8 cellular contexts compared by ENCODE assay signal in genomic region chr13:30617315-30618185, GRCh38. TPM values are rescaled to one million over a fixed set of nuclear protein-coding genes. Genes with fewer than 3 reads are reported as not detected.
DNase-seq lines count a peak whose midpoint lies in the region; ATAC-seq, FAIRE-seq and TF ChIP-seq lines count a peak whose summit lies in the region.

Gene USPL1, plus strand, starts transcription at chr13:30617920. Its CDS starts 3,221 bp downstream, at chr13:30621141.

- peak; percentile 80 for FAIRE-seq in HepG2 (lab: Jason Lieb, UNC)

- H2AFZ ChIP-seq in HepG2 (ENCODE audit: low read length), result peak within 1 kb of the TSS; percentile 28

- H3K9ac ChIP-seq in HepG2 (ENCODE audit: insufficient read depth, low read depth, low read length), result peak within 1 kb of the TSS; percentile 93

- H3K9me3 ChIP-seq in HepG2 (ENCODE audit: low read length), result no peaks in the 10 kb centered on the region

- in situ Hi-C loops in HepG2 (cut with HindIII; ENCODE audit: extremely low pct_ligation_motif_present, low pct_unique_long_range_greater_than_20kb), result loop anchor here (10.0 kb wide), 1 partner anchor 427 kb away; no protein-coding TSS in a partner anchor

- peaks cover 72% of the 10 kb centered on the region for H3K79me2 ChIP-seq in HepG2 (ENCODE audit: insufficient read depth, low read length)

- H3K36me3 ChIP-seq in HepG2 (replicated peaks in 1 of 2; ENCODE audit: control insufficient read depth in 1 of 2, insufficient read depth in 2 of 2, low read length in 2 of 2), result peaks cover 0 to 7% of the 10 kb centered on the region in 2 experiments; a peak in 2 of 5 replicates

- peak in 1 of 2 experiments; percentile 90 for TF ChIP-seq POLR2A in HepG2 (IDR thresholded peaks at IDR 0.05; ENCODE audit: insufficient read depth in 1 of 2, low read depth in 2 of 2, low read length in 2 of 2)

- peak; percentile 90 for ATAC-seq in GM19328 (IDR thresholded peaks at IDR 0.05; ENCODE audit: unreplicated experiment)
- peak; percentile 83 for ATAC-seq in HG03520 (IDR thresholded peaks at IDR 0.05; ENCODE audit: unreplicated experiment)
- peak; percentile 93 for ATAC-seq in HepG2

- TF ChIP-seq CTCF in HepG2 (CRISPR knock-in tag; IDR thresholded peaks at IDR 0.05), result peak; percentile 58

- H3K4me3 ChIP-seq in HepG2 (replicated peaks in 1 of 3; ENCODE audit: insufficient read depth in 1 of 3, low read depth in 2 of 3, low read length in 3 of 3), result peak within 1 kb of the TSS; percentile 72 to 89 (median 81)

- peak within 1 kb of the TSS; percentile 88 for H3K4me2 ChIP-seq in HepG2 (ENCODE audit: low read depth, low read length)

- BruUV-seq in HepG2 (replicated peaks; lab: Mats Ljungman, UMichigan), result TSS peak; percentile 40

- no peaks in the 10 kb centered on the region for H4K20me1 ChIP-seq in HepG2 (ENCODE audit: insufficient read depth, low read length)

- peak; percentile 22 to 91; a peak in 3 of 4 replicates for TF ChIP-seq EP300 in HepG2 (IDR thresholded peaks at IDR 0.05; ENCODE audit: low read depth in 2 of 2, low read length in 2 of 2)
- TF ChIP-seq EP300 in HepG2 (CRISPR knock-in tag; IDR thresholded peaks at IDR 0.05; ENCODE audit: borderline replicate concordance), result peak; percentile 73

- WGBS in HepG2 (ENCODE audit: low lambda C conversion rate), result under 1% methylated on average over 43 of the region's 78 CpGs

- intact Hi-C loops in HepG2 (cut with micrococcal nuclease; ENCODE audit: unreplicated experiment), result loop anchor here (1.0 to 5.0 kb wide), 6 partner anchors 56 to 1020 kb away; partner anchors contain the start of gene SLC7A1

- peaks cover 34% of the 10 kb centered on the region for H3K4me1 ChIP-seq in HepG2 (ENCODE audit: insufficient read depth, low read length)

- peak within 1 kb of the TSS; percentile 99 for H3K27ac ChIP-seq in HepG2 (ENCODE audit: extremely low read length, insufficient read depth, low read length)

- POLR2A ChIA-PET in HepG2 (lab: Yijun Ruan, JAX), result interaction anchor here (0.7 to 2.7 kb wide), 20 partner anchors 9 to 767 kb away, joined by 3 to 11 read pairs (median 4); partner anchors contain the start of genes HMGB1, KATNAL1 and UBL3

- no peaks in the 10 kb centered on the region; a peak in 1 of 5 replicates for H3K27me3 ChIP-seq in HepG2 (ENCODE audit: control insufficient read depth in 1 of 2, insufficient read depth in 2 of 2, low read length in 2 of 2)

- peak; percentile 61 for TF ChIP-seq RAD21 in HepG2 (CRISPR knock-in tag; IDR thresholded peaks at IDR 0.05)

- DNase-seq in C1 segment of cervical spinal cord (lab: John Stamatoyannopoulos, UW), result peak; percentile 95 to 100 (median 98)
- peak; percentile 97 for DNase-seq in NCI-H69 (lab: John Stamatoyannopoulos, UW)
- DNase-seq in activated CD4-positive, alpha-beta T cell treated with anti-CD3 and anti-CD28 coated beads, Interleukin-2, amount 50 U/mL, for 1 hour, result peak; percentile 97
- DNase-seq in dermis microvascular lymphatic vessel endothelial cell (ENCODE audit: low read depth in 2 of 2), result peak; percentile 98 to 100
- peak; percentile 94 for DNase-seq in HepG2 (ENCODE audit: low spot score)
- peak; percentile 99 for DNase-seq in stimulated activated CD4-positive, alpha-beta T cell treated with anti-CD3 and anti-CD28 coated beads, Interleukin-4, amount 100 ng/mL, for 1 hour

- CTCF ChIA-PET in HepG2 (lab: Yijun Ruan, JAX; ENCODE audit: low intra/inter-chr PET ratio, low total read pairs), result no interaction called here

TF ChIP-seq in HepG2, 621 proteins besides CTCF, POLR2A, EP300 and RAD21 (continues in another document):
- TF ChIP-seq HMGA1 (CRISPR knock-in tag; conservative IDR thresholded peaks at IDR 0.05), result no peak
- TF ChIP-seq ZNF362 (CRISPR knock-in tag; IDR thresholded peaks at IDR 0.05; ENCODE audit: borderline replicate concordance), result peak; percentile 79
- TF ChIP-seq NFE2L1 (CRISPR knock-in tag; IDR thresholded peaks at IDR 0.05; ENCODE audit: borderline replicate concordance), result no peak
- TF ChIP-seq ZNF773 (CRISPR knock-in tag; IDR thresholded peaks at IDR 0.05; ENCODE audit: borderline replicate concordance), result peak; percentile 76; the same call in 1 of the 2 replicates
- TF ChIP-seq ZSCAN21 (CRISPR knock-in tag; IDR thresholded peaks at IDR 0.05; ENCODE audit: borderline replicate concordance), result peak; percentile 93
- peak; percentile 99 for TF ChIP-seq ZMAT3 (CRISPR knock-in tag; conservative IDR thresholded peaks at IDR 0.05)
- TF ChIP-seq ZFP36L2 (CRISPR knock-in tag; IDR thresholded peaks at IDR 0.05), result no peak
- TF ChIP-seq NFKBIZ (CRISPR knock-in tag; IDR thresholded peaks at IDR 0.05), result peak; percentile 89; the same call in 1 of the 2 replicates
- peak; percentile 89 for TF ChIP-seq PHF8 (CRISPR knock-in tag; IDR thresholded peaks at IDR 0.05)
- TF ChIP-seq KDM1A (CRISPR knock-in tag; IDR thresholded peaks at IDR 0.05), result peak; percentile 37; the same call in 1 of the 2 replicates
- TF ChIP-seq ZNF709 (CRISPR knock-in tag; IDR thresholded peaks at IDR 0.05), result peak; percentile 96
- peak; percentile 96 for TF ChIP-seq ZNF574 (CRISPR knock-in tag; IDR thresholded peaks at IDR 0.05)
- TF ChIP-seq XRCC5 (optimal IDR thresholded peaks at IDR 0.05; ENCODE audit: low read length), result peak; percentile 97
- TF ChIP-seq HHEX (CRISPR knock-in tag; IDR thresholded peaks at IDR 0.05), result no peak
- no peak for TF ChIP-seq PAF1 (CRISPR knock-in tag; IDR thresholded peaks at IDR 0.05)

RNA-seq across cellular contexts. Expression of gene USPL1, which starts in this region (rescaled TPM):
- total RNA-seq in dermis microvascular lymphatic vessel endothelial cell (8.0 and 10.2 TPM in 2 replicates), HepG2 (2016; rRNA removed; fragmentation: Illumina TruSeq; extraction: Trizol) (13.7 and 18.3 TPM in 2 replicates)
- 5.2 and 7.8 TPM in 2 replicates for total RNA-seq in HepG2 (2016; cell fraction: cytosol; rRNA removed; fragmentation: Illumina TruSeq; extraction: Trizol; ENCODE audit: low read depth)
- total RNA-seq in HepG2 (2016; cell fraction: insoluble cytoplasmic fraction; rRNA removed; fragmentation: Illumina TruSeq; extraction: Trizol), result 13.0 and 18.8 TPM in 2 replicates
- 7.1 and 7.5 TPM in 2 replicates for total RNA-seq in HepG2 (2016; cell fraction: membrane; rRNA removed; fragmentation: Illumina TruSeq; extraction: Trizol)
- total RNA-seq in HepG2 (2016; cell fraction: nucleus; rRNA removed; fragmentation: Illumina TruSeq; extraction: Trizol), result 15.9 and 19.0 TPM in 2 replicates
- 14.0 and 15.9 TPM in 2 replicates for polyA plus RNA-seq in HepG2 (2011; rRNA removed)
- 5.9 and 8.3 TPM in 2 replicates for polyA plus RNA-seq in HepG2 (2011; cell fraction: cytosol; rRNA removed)
- 21.1 and 22.4 TPM in 2 replicates for polyA plus RNA-seq in HepG2 (2011; cell fraction: nucleus; rRNA removed)
- polyA plus RNA-seq in HepG2 (2012), result 11.9 and 12.6 TPM in 2 replicates
- 0.46 and 0.81 TPM in 2 replicates for polyA plus RNA-seq in HepG2 (2016; cell fraction: cytosol; fragmentation: Illumina TruSeq; extraction: Trizol; ENCODE audit: low read depth)
- 13.6 and 13.8 TPM in 2 replicates for polyA plus RNA-seq in HepG2 (2016; cell fraction: insoluble cytoplasmic fraction; fragmentation: Illumina TruSeq; extraction: Trizol; ENCODE audit: low read depth)
- 1.7 and 2.0 TPM in 2 replicates for polyA plus RNA-seq in HepG2 (2016; cell fraction: membrane; fragmentation: Illumina TruSeq; extraction: Trizol; ENCODE audit: low read depth)
- polyA plus RNA-seq in HepG2 (2016; cell fraction: nucleus; fragmentation: Illumina TruSeq; extraction: Trizol; ENCODE audit: insufficient read depth, low read depth), result 26.5 and 28.1 TPM in 2 replicates
- polyA minus RNA-seq in HepG2 (2011; rRNA and poly(A)+ RNA removed; ENCODE audit: low replicate concordance), result 6.2 and 6.4 TPM in 2 replicates
- polyA minus RNA-seq in HepG2 (2011; cell fraction: cytosol; rRNA and poly(A)+ RNA removed), result 7.7 and 8.2 TPM in 2 replicates
- polyA minus RNA-seq in HepG2 (2011; cell fraction: nucleus; rRNA and poly(A)+ RNA removed), result 29.2 and 38.0 TPM in 2 replicates

Comparison
In these comparisons a context has a peak if more than half of its experiments do, and no peak if none do; other contexts are left out.
1. Peak in every context shown above with its lines: DNase-seq, ATAC-seq, H3K4me3 ChIP-seq and H3K27ac ChIP-seq.